Comparison of ENCODE assay signal across 18 cellular contexts in genomic region chr15:56234804-56235203, GRCh38.
"Had no signal": no experiment of that assay in that cellular context is flagged by ENCODE, and none has a peak within 500 bp of the region (broad histone marks: within the 10 kb centered on the region; RNA-seq: fewer than 3 reads in every experiment).

No MANE protein-coding gene starts in this region.

- H3K27ac ChIP-seq: heart right ventricle, spleen, WERI-Rb-1 had no signal

- H3K4me3 Mint-ChIP-seq: activated CD4-positive, alpha-beta T cell treated with anti-CD3 and anti-CD28 coated beads, Interleukin-2, amount 10 ng/mL, durations not matched to agents 7 days and 5 days; activated CD8-positive, alpha-beta T cell treated with anti-CD3 and anti-CD28 coated beads for 36 hours; activated naive CD4-positive, alpha-beta T cell treated with anti-CD3 and anti-CD28 coated beads, Interleukin-2, amount 50 U/mL, for 24 hours had no signal

- H3K27ac Mint-ChIP-seq: activated CD4-positive, alpha-beta T cell treated with anti-CD3 and anti-CD28 coated beads, Interleukin-2, amount 10 ng/mL, durations not matched to agents 7 days and 5 days; activated CD8-positive, alpha-beta T cell treated with anti-CD3 and anti-CD28 coated beads for 36 hours; activated naive CD4-positive, alpha-beta T cell treated with anti-CD3 and anti-CD28 coated beads, Interleukin-2, amount 50 U/mL, for 24 hours had no signal

- ATAC-seq: activated CD8-positive, alpha-beta T cell treated with anti-CD3 and anti-CD28 coated beads for 36 hours; heart right ventricle; left lobe of liver; sciatic nerve had no signal

- H3K27me3 ChIP-seq: heart right ventricle, spleen had no signal

- H3K4me3 ChIP-seq: heart right ventricle, lung, spleen had no signal

- DNase-seq: activated CD4-positive, alpha-beta T cell treated with anti-CD3 and anti-CD28 coated beads, Interleukin-2, amount 10 ng/mL, durations not matched to agents 7 days and 5 days; activated CD4-positive, CD25-positive, alpha-beta regulatory T cell treated with anti-CD3 and anti-CD28 coated beads, Interleukin-2, amount 50 U/mL, for 72 hours; activated CD8-positive, alpha-beta T cell treated with anti-CD3 and anti-CD28 coated beads for 36 hours; activated gamma-delta T cell treated with Interleukin-2 at 50 U/mL for 16 hours; aorta; cerebellar nuclear complex; heart right ventricle; naive B cell; nucleus accumbens; spleen; stimulated activated CD4-positive, alpha-beta T cell treated with anti-CD3 and anti-CD28 coated beads, Interleukin-4, amount 100 ng/mL, for 1 hour; stimulated activated naive CD4-positive, alpha-beta T cell; T-helper 1 cell; WERI-Rb-1 had no signal

- H3K36me3 ChIP-seq: WERI-Rb-1 had no signal

- H3K27me3 Mint-ChIP-seq: activated CD4-positive, alpha-beta T cell treated with anti-CD3 and anti-CD28 coated beads, Interleukin-2, amount 10 ng/mL, durations not matched to agents 7 days and 5 days; activated CD8-positive, alpha-beta T cell treated with anti-CD3 and anti-CD28 coated beads for 36 hours; activated naive CD4-positive, alpha-beta T cell treated with anti-CD3 and anti-CD28 coated beads, Interleukin-2, amount 50 U/mL, for 24 hours; naive B cell had no signal
